24 cellular contexts compared by ENCODE assay signal in the genomic region with DNA sequence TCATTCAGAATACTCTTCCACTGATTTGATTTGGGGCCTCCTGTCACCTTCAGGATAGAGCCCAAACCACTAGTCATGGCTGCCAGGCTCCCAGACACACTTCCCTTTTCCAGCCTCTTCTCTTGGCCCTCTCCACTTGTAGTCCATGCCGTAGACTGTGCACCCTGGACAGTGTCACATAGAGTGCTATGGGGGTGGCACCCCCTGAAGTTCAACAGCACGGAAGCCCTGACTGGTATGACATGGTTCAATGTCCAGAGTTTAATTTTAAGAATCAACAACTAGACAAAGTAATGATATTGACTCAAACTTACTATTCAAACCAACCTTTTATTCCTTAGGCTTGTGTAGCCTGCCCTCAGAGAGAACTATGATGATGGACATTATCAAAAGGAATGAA. TPM values are rescaled to one million over a fixed set of nuclear protein-coding genes. Genes with fewer than 3 reads are reported as not detected.
"Had no signal": no experiment of that assay in that cellular context is flagged by ENCODE, and none has a peak within 500 bp of the region (broad histone marks: within the 10 kb centered on the region; RNA-seq: fewer than 3 reads in every experiment).

No MANE protein-coding gene starts in this region.

- H3K36me3 Mint-ChIP-seq: immature natural killer cell, memory B cell, mesothelial cell of epicardium, natural killer cell, type B pancreatic cell had no signal

- H3K9me3 Mint-ChIP-seq: immature natural killer cell, memory B cell, mesothelial cell of epicardium, natural killer cell, neural crest cell, type B pancreatic cell had no signal

- H3K9me3 ChIP-seq: esophagus muscularis mucosa, gastroesophageal sphincter, lower lobe of right lung, pancreas, sigmoid colon, stomach, vagina had no signal

- H3K27me3 Mint-ChIP-seq: progenitor cell of endocrine pancreas, type B pancreatic cell had no signal

- H3K36me3 ChIP-seq: pancreas, sigmoid colon, stomach, vagina had no signal

- H3K27ac Mint-ChIP-seq: immature natural killer cell, memory B cell, mesothelial cell of epicardium, natural killer cell, progenitor cell of endocrine pancreas, type B pancreatic cell had no signal

- H3K4me1 Mint-ChIP-seq: immature natural killer cell, memory B cell, natural killer cell had no signal

- H3K4me1 ChIP-seq: gastroesophageal sphincter, sigmoid colon, vagina had no signal

- H3K27me3 ChIP-seq: esophagus muscularis mucosa, gastroesophageal sphincter, pancreas, sigmoid colon, stomach, vagina had no signal

- ATAC-seq: natural killer cell, pancreas had no signal

- H3K4me3 Mint-ChIP-seq: immature natural killer cell, memory B cell, mesothelial cell of epicardium, natural killer cell, neural crest cell, type B pancreatic cell had no signal

- H3K27ac ChIP-seq: epithelial cell of prostate, esophagus muscularis mucosa, gastroesophageal sphincter, lower lobe of right lung, pancreas, sigmoid colon, skin epidermis, stomach, vagina had no signal

- DNase-seq: effector memory CD4-positive, alpha-beta T cell; glutamatergic neuron; immature natural killer cell; lower lobe of right lung; natural killer cell; occipital lobe; pancreas; sigmoid colon; stimulated activated CD4-positive, alpha-beta T cell treated with anti-CD3 and anti-CD28 coated beads, Interleukin-2, amount 100 ng/mL, for 24 hours; stimulated activated CD4-positive, alpha-beta T cell treated with anti-CD3 and anti-CD28 coated beads, Interleukin-4, amount 100 ng/mL, for 4 hours; stimulated activated naive CD4-positive, alpha-beta T cell; stomach had no signal

- H3K4me3 ChIP-seq: esophagus muscularis mucosa, gastroesophageal sphincter, lower lobe of right lung, pancreas, sigmoid colon, skin epidermis, stomach, vagina had no signal

RNA-seq across cellular contexts. Expression of a gene that starts 22.3 kb away (rescaled TPM):
- total RNA-seq: mesothelial cell of epicardium, myocyte, natural killer cell, neural crest cell, progenitor cell of endocrine pancreas had no signal
- polyA plus RNA-seq: immature natural killer cell had no signal

RNA-seq across cellular contexts. Expression of a gene that starts 40.9 kb away (rescaled TPM):
- total RNA-seq: mesothelial cell of epicardium, mucosa of gallbladder, natural killer cell, neural crest cell had no signal
- polyA plus RNA-seq: immature natural killer cell had no signal
